In the genomic region with DNA sequence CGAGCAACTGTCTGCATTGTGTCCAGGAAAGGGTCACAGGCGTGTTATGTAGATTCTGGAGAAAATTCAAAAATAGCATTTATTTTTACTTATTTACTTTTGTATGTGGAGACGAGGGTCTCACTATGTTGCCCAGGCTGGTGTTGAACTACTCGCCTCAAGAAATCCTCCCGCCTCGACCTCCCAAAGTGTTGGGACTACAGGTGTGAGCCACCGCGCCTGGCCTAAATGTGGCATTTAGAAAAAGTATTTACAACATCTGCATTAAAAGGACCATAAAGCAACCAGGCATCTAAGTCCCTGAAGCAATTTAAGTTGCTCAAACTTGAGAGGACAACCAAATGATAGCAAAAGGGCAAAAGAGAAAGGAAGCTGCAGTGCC, we compare ENCODE assay signal across 8 cellular contexts. TPM values are rescaled to one million over a fixed set of nuclear protein-coding genes. Genes with fewer than 3 reads are reported as not detected.
DNase-seq lines count a peak whose midpoint lies in the region; ATAC-seq, FAIRE-seq and TF ChIP-seq lines count a peak whose summit lies in the region.

No MANE protein-coding gene starts in this region.

- TF ChIP-seq CTCF in GM12865 (IDR thresholded peaks at IDR 0.05; ENCODE audit: insufficient read depth, low read depth, low read length, missing control alignments) (no peak), SU-DHL-6 (IDR thresholded peaks at IDR 0.05; ENCODE audit: insufficient read depth, low read length, poor library complexity, severe bottlenecking) (no peak), fibroblast of the aortic adventitia (IDR thresholded peaks at IDR 0.05; ENCODE audit: insufficient read depth, low read length) (no peak), retinal pigment epithelial cell (conservative IDR thresholded peaks at IDR 0.05; ENCODE audit: low read depth, low read length) (no peak)

- H3K4me3 ChIP-seq in GM12865 (ENCODE audit: low read depth, low read length) (peak overlapping the region; percentile 76), SU-DHL-6 (ENCODE audit: insufficient read depth, low read length, poor library complexity, severe bottlenecking) (peak overlapping the region; percentile 75), fibroblast of the aortic adventitia (ENCODE audit: low read depth, low read length) (peak overlapping the region; percentile 99), retinal pigment epithelial cell (ENCODE audit: low read length) (peak overlapping the region; percentile 97)

- peaks cover 54% of the 10 kb centered on the region for H3F3A ChIP-seq in SU-DHL-6 (ENCODE audit: insufficient read depth)

- H3K27ac ChIP-seq in SU-DHL-6 (ENCODE audit: low read depth, low read length) = peak overlapping the region; percentile 98

- no peak for TF ChIP-seq POLR2A in GM12892 (IDR thresholded peaks at IDR 0.05; ENCODE audit: low read depth, low read length)

- ATAC-seq in HG03159 (IDR thresholded peaks at IDR 0.05; ENCODE audit: unreplicated experiment) = no peak

- H3K9me3 ChIP-seq in SU-DHL-6 (ENCODE audit: insufficient read depth, low read length) = no peaks in the 10 kb centered on the region

- FAIRE-seq in GM12892 (lab: Jason Lieb, UNC) (no peak), RCC 7860 (lab: Jason Lieb, UNC) (no peak)

- peak overlapping the region; percentile 96 for H3K9ac ChIP-seq in SU-DHL-6 (ENCODE audit: low read length)

- no peak overlapping the region for H2AFZ ChIP-seq in SU-DHL-6 (ENCODE audit: low read depth, low read length, severe bottlenecking)

- peaks cover 44% of the 10 kb centered on the region for H3K79me2 ChIP-seq in SU-DHL-6 (ENCODE audit: insufficient read depth, low read length)

- peaks cover 42% of the 10 kb centered on the region for H3K36me3 ChIP-seq in SU-DHL-6 (ENCODE audit: low read length)

- H3K4me2 ChIP-seq in SU-DHL-6 (ENCODE audit: low read depth, low read length, poor library complexity, severe bottlenecking) = peak overlapping the region; percentile 91

- H3K9me2 ChIP-seq in SU-DHL-6 (replicated peaks; ENCODE audit: insufficient read depth, low read length) = no peaks in the 10 kb centered on the region

- peaks cover 8% of the 10 kb centered on the region; the same call in 1 of the 2 replicates for H4K20me1 ChIP-seq in SU-DHL-6 (ENCODE audit: low read depth, low read length)

- DNase-seq in GM12865 (ENCODE audit: low read depth) (no peak), fibroblast of the aortic adventitia (ENCODE audit: low read depth) (no peak), retinal pigment epithelial cell (ENCODE audit: low read depth) (no peak), GM12892 (ENCODE audit: insufficient read length) (no peak), RCC 7860 (ENCODE audit: low spot score) (no peak)
- DNase-seq in activated CD8-positive, alpha-beta memory T cell treated with anti-CD3 and anti-CD28 coated beads, Interleukin-2, amount 50 U/mL, for 4 hours = no peak

- H3K27me3 ChIP-seq in SU-DHL-6 (ENCODE audit: low read length) = no peaks in the 10 kb centered on the region

RNA-seq across cellular contexts. Expression of gene TRIM66, which starts 0.6 kb away (rescaled TPM):
- total RNA-seq in fibroblast of the aortic adventitia (ENCODE audit: low replicate concordance) = 4.1 and 5.6 TPM in 2 replicates
- 9.0 TPM for polyA plus RNA-seq in GM12892 (2012; ENCODE audit: missing spikeins)

RNA-seq across cellular contexts. Expression of gene RPL27A, which starts 0.8 kb away (rescaled TPM):
- 505 and 965 TPM in 2 replicates for total RNA-seq in fibroblast of the aortic adventitia (ENCODE audit: low replicate concordance)
- 4,980 TPM for polyA plus RNA-seq in GM12892 (2012; ENCODE audit: missing spikeins)
